In the genomic region with DNA sequence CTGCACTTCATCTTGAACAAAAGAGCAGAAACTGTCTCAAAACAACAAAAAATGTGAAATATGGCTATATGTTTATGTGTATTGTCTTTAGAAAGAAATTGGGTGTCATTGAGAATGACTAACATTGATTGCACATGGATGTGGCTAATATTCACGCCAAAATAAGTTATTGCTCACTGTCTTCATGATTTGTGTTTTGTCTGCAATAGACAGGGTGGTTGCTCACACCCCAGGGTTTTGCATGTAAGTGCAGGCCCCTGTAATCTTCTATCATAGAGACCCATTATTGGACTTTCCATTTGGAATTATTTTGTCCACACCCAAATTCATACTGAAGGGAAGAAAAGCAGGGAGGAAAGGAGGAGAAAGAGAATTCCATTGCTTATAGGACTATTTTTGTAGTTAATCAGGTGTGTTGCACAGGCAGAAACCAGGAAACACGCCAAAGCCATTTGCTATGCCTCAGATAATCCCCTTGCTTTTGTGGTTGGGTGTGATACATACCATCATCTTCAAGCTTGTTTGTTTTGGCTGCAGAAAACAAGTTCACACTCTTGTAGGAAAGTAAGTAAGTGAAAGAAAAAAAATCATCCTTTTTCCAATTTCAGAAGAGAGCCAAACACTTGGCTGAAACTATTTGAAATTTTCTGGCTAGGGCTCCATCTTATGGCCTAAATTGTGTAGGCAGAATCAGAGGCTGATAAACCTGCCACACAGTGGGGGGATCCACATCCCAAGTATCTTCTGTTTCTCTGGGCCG, we compare ENCODE assay signal across 1 cellular context.
TF ChIP-seq lines count a peak whose summit lies in the region.

No MANE protein-coding gene starts in this region.

TF ChIP-seq in WTC11, 78 proteins besides CTCF, POLR2A, EP300 and RAD21 (continued from another document):
- TF ChIP-seq, protein P1, sequence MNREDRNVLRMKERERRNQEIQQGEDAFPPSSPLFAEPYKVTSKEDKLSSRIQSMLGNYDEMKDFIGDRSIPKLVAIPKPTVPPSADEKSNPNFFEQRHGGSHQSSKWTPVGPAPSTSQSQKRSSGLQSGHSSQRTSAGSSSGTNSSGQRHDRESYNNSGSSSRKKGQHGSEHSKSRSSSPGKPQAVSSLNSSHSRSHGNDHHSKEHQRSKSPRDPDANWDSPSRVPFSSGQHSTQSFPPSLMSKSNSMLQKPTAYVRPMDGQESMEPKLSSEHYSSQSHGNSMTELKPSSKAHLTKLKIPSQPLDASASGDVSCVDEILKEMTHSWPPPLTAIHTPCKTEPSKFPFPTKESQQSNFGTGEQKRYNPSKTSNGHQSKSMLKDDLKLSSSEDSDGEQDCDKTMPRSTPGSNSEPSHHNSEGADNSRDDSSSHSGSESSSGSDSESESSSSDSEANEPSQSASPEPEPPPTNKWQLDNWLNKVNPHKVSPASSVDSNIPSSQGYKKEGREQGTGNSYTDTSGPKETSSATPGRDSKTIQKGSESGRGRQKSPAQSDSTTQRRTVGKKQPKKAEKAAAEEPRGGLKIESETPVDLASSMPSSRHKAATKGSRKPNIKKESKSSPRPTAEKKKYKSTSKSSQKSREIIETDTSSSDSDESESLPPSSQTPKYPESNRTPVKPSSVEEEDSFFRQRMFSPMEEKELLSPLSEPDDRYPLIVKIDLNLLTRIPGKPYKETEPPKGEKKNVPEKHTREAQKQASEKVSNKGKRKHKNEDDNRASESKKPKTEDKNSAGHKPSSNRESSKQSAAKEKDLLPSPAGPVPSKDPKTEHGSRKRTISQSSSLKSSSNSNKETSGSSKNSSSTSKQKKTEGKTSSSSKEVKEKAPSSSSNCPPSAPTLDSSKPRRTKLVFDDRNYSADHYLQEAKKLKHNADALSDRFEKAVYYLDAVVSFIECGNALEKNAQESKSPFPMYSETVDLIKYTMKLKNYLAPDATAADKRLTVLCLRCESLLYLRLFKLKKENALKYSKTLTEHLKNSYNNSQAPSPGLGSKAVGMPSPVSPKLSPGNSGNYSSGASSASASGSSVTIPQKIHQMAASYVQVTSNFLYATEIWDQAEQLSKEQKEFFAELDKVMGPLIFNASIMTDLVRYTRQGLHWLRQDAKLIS (CRISPR knock-in tag; IDR thresholded peaks at IDR 0.05; ENCODE audit: borderline replicate concordance), result no peak
- TF ChIP-seq, protein P2, sequence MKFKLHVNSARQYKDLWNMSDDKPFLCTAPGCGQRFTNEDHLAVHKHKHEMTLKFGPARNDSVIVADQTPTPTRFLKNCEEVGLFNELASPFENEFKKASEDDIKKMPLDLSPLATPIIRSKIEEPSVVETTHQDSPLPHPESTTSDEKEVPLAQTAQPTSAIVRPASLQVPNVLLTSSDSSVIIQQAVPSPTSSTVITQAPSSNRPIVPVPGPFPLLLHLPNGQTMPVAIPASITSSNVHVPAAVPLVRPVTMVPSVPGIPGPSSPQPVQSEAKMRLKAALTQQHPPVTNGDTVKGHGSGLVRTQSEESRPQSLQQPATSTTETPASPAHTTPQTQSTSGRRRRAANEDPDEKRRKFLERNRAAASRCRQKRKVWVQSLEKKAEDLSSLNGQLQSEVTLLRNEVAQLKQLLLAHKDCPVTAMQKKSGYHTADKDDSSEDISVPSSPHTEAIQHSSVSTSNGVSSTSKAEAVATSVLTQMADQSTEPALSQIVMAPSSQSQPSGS (CRISPR knock-in tag; IDR thresholded peaks at IDR 0.05; ENCODE audit: borderline replicate concordance, low read depth), result no peak
- TF ChIP-seq ZNF219 (CRISPR knock-in tag; IDR thresholded peaks at IDR 0.05; ENCODE audit: borderline replicate concordance) (no peak), ZNF512 (CRISPR knock-in tag; IDR thresholded peaks at IDR 0.05; ENCODE audit: borderline replicate concordance) (no peak), ZNF263 (CRISPR knock-in tag; IDR thresholded peaks at IDR 0.05; ENCODE audit: low read depth) (no peak), ZNF423 (CRISPR knock-in tag; IDR thresholded peaks at IDR 0.05) (no peak), ZBTB21 (CRISPR knock-in tag; IDR thresholded peaks at IDR 0.05; ENCODE audit: borderline replicate concordance) (no peak), ESRRA (CRISPR knock-in tag; IDR thresholded peaks at IDR 0.05; ENCODE audit: borderline replicate concordance) (no peak), ERG (CRISPR knock-in tag; IDR thresholded peaks at IDR 0.05) (no peak), EMX1 (CRISPR knock-in tag; IDR thresholded peaks at IDR 0.05) (no peak), ZNF416 (CRISPR knock-in tag; IDR thresholded peaks at IDR 0.05) (no peak)
